ENCODE assay signal across 8 cellular contexts in the genomic region with DNA sequence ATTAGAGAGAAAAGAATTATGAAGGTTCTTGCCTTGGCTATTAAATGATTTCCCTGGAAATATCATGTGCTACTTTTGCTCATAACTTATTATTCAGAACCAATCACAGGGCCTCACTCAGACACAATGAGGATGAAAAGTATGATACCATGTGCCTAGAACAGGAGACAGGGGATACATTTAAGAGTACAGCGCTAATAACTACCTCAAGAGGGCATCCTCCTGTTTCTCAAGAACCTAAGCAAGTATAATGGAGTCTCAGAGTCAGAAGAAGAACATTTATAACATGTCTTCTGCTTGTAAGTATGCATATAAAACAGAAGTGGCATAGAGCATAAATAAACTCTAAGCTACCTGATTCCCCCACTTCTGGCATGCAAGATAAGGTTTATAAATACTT.
DNase-seq lines count a peak whose midpoint lies in the region; FAIRE-seq and TF ChIP-seq lines count a peak whose summit lies in the region.

No MANE protein-coding gene starts in this region.

- H4K20me1 ChIP-seq in endothelial cell of umbilical vein (replicated peaks; ENCODE audit: control insufficient read depth, extremely low read depth, insufficient read depth, low read length): no peaks in the 10 kb centered on the region

- no peaks in the 10 kb centered on the region for H3K36me3 Mint-ChIP-seq in activated T-helper 2 cell treated with anti-CD3 and anti-CD28 coated beads, Interferon-gamma antibody, Interleukin-2, Interleukin-4, amounts not matched to agents 10 μg/mL and 5 μg/mL and 100 μg/mL, durations not matched to agents 14 hours and 24 hours and 36 hours (ENCODE audit: low read depth)

- DNase-seq in NCI-H69 (lab: John Stamatoyannopoulos, UW) (peak; percentile 1), endothelial cell of umbilical vein (ENCODE audit: low read depth, low spot score) (peak; percentile 53), BE2C (no peak), transverse colon (no peak)
- DNase-seq in activated T-helper 2 cell treated with anti-CD3 and anti-CD28 coated beads, Interferon-gamma antibody, Interleukin-2, Interleukin-4, amounts not matched to agents 10 μg/mL and 5 μg/mL and 100 μg/mL, durations not matched to agents 14 hours and 24 hours and 36 hours (ENCODE audit: low spot score): no peak
- no peak for DNase-seq in stimulated activated naive CD4-positive, alpha-beta T cell treated with Interleukin-2 at 50 U/mL for 16 hours (lab: John Stamatoyannopoulos, UW)

- in situ Hi-C loops in transverse colon (cut with MboI; ENCODE audit: low pct_ligation_motif_present in 1 of 4, low pct_unique_long_range_greater_than_20kb in 1 of 4, low sequenced_read_pairs in 3 of 4): loop anchor here in 1 of 4 donors (25.0 kb wide), 1 partner anchor 358 kb away; no protein-coding TSS in a partner anchor

- H3K9ac ChIP-seq in endothelial cell of umbilical vein (replicated peaks; ENCODE audit: extremely low read depth, insufficient read depth, low read length) (no peak overlapping the region), parathyroid adenoma (no peak overlapping the region)

- no peak overlapping the region for H3K4me2 ChIP-seq in endothelial cell of umbilical vein (ENCODE audit: insufficient read depth, low read length)
- H3K4me2 ChIP-seq in parathyroid adenoma (ENCODE audit: low read length): no peak overlapping the region

- H3K4me3 ChIP-seq in endothelial cell of umbilical vein (replicated peaks in 1 of 3; ENCODE audit: insufficient read depth in 1 of 3, low read depth in 1 of 3, low read length in 3 of 3): no peak overlapping the region
- no peak overlapping the region for H3K4me3 ChIP-seq in parathyroid adenoma (ENCODE audit: low read depth, low read length)
- no peak overlapping the region for H3K4me3 ChIP-seq in BE2C (ENCODE audit: low read depth, low read length)
- no peak overlapping the region for H3K4me3 ChIP-seq in transverse colon

- intact Hi-C loops in endothelial cell of umbilical vein (cut with micrococcal nuclease): loop anchor here (1.0 kb wide), 1 partner anchor 369 kb away; no protein-coding TSS in a partner anchor
- intact Hi-C loops in activated T-helper 2 cell treated with anti-CD3 and anti-CD28 coated beads, Interferon-gamma antibody, Interleukin-2, Interleukin-4, amounts not matched to agents 10 μg/mL and 5 μg/mL and 100 μg/mL, durations not matched to agents 14 hours and 24 hours and 36 hours (cut with micrococcal nuclease): no loop called here
- intact Hi-C loops in transverse colon (cut with DNase I; ENCODE audit: low total_unique reads): no loop called here

- no peaks in the 10 kb centered on the region for H3K36me3 ChIP-seq in endothelial cell of umbilical vein (ENCODE audit: control insufficient read depth in 2 of 2, extremely low read depth in 1 of 2, insufficient read depth in 2 of 2, low read length in 2 of 2)
- H3K36me3 ChIP-seq in parathyroid adenoma (ENCODE audit: control insufficient read depth, insufficient read depth, low read length): no peaks in the 10 kb centered on the region
- H3K36me3 ChIP-seq in BE2C: no peaks in the 10 kb centered on the region
- no peaks in the 10 kb centered on the region for H3K36me3 ChIP-seq in transverse colon

- no peaks in the 10 kb centered on the region for H3K9me1 ChIP-seq in endothelial cell of umbilical vein (replicated peaks; ENCODE audit: control insufficient read depth, extremely low read depth, insufficient read depth, low read length)

- no peaks in the 10 kb centered on the region for H3K27me3 ChIP-seq in endothelial cell of umbilical vein (ENCODE audit: control insufficient read depth in 2 of 2, insufficient read depth in 2 of 2, low read length in 2 of 2)
- no peaks in the 10 kb centered on the region for H3K27me3 ChIP-seq in parathyroid adenoma (ENCODE audit: control insufficient read depth, insufficient read depth, low read length)
- no peaks in the 10 kb centered on the region for H3K27me3 ChIP-seq in BE2C
- no peaks in the 10 kb centered on the region for H3K27me3 ChIP-seq in transverse colon

- no peak overlapping the region for H3K4me3 Mint-ChIP-seq in activated T-helper 2 cell treated with anti-CD3 and anti-CD28 coated beads, Interferon-gamma antibody, Interleukin-2, Interleukin-4, amounts not matched to agents 10 μg/mL and 5 μg/mL and 100 μg/mL, durations not matched to agents 14 hours and 24 hours and 36 hours (ENCODE audit: low read depth)

- H3K4me1 Mint-ChIP-seq in activated T-helper 2 cell treated with anti-CD3 and anti-CD28 coated beads, Interferon-gamma antibody, Interleukin-2, Interleukin-4, amounts not matched to agents 10 μg/mL and 5 μg/mL and 100 μg/mL, durations not matched to agents 14 hours and 24 hours and 36 hours (ENCODE audit: low read depth): no peaks in the 10 kb centered on the region

- no peak overlapping the region for H3K27ac Mint-ChIP-seq in activated T-helper 2 cell treated with anti-CD3 and anti-CD28 coated beads, Interferon-gamma antibody, Interleukin-2, Interleukin-4, amounts not matched to agents 10 μg/mL and 5 μg/mL and 100 μg/mL, durations not matched to agents 14 hours and 24 hours and 36 hours

- no TSS peak for BruUV-seq in endothelial cell of umbilical vein (replicated peaks; lab: Mats Ljungman, UMichigan)

- H3K9me3 Mint-ChIP-seq in activated T-helper 2 cell treated with anti-CD3 and anti-CD28 coated beads, Interferon-gamma antibody, Interleukin-2, Interleukin-4, amounts not matched to agents 10 μg/mL and 5 μg/mL and 100 μg/mL, durations not matched to agents 14 hours and 24 hours and 36 hours: no peaks in the 10 kb centered on the region

- FAIRE-seq in endothelial cell of umbilical vein (lab: Jason Lieb, UNC): peak; percentile 4

- dilution Hi-C loops in endothelial cell of umbilical vein (cut with MboI; ENCODE audit: extremely low pct_ligation_motif_present, low sequenced_read_pairs): no loop called here

- H3K9me3 ChIP-seq in endothelial cell of umbilical vein (replicated peaks; ENCODE audit: control insufficient read depth, insufficient read depth, low read length): no peaks in the 10 kb centered on the region
- H3K9me3 ChIP-seq in parathyroid adenoma (ENCODE audit: control insufficient read depth, low read length): no peaks in the 10 kb centered on the region
- H3K9me3 ChIP-seq in BE2C: no peaks in the 10 kb centered on the region; the same call in 1 of the 2 replicates
- H3K9me3 ChIP-seq in transverse colon: no peaks in the 10 kb centered on the region

- H2AFZ ChIP-seq in endothelial cell of umbilical vein (ENCODE audit: low read depth, low read length) (no peak overlapping the region), parathyroid adenoma (no peak overlapping the region)

- H3K27ac ChIP-seq in endothelial cell of umbilical vein (ENCODE audit: insufficient read depth, low read depth, low read length) (no peak overlapping the region), parathyroid adenoma (no peak overlapping the region), transverse colon (no peak overlapping the region)

- TF ChIP-seq EP300 in transverse colon (IDR thresholded peaks at IDR 0.05; ENCODE audit: low read depth): no peak

- no peak for TF ChIP-seq POLR2A in endothelial cell of umbilical vein (IDR thresholded peaks at IDR 0.05; ENCODE audit: low read depth, low read length)
- no peak for TF ChIP-seq POLR2A in transverse colon (IDR thresholded peaks at IDR 0.05)

- CTCF ChIA-PET in endothelial cell of umbilical vein (lab: Charles Lee): interaction anchor here (0.6 to 3.6 kb wide), 20 partner anchors 9 to 747 kb away, joined by 3 to 68 read pairs (median 4); a partner anchor contains a TSS

- WGBS in transverse colon (ENCODE audit: low coverage in 1 of 2), 2 donors: 54 to 100% methylated on average over 1 of the region's 1 CpG

- H3K27me3 Mint-ChIP-seq in activated T-helper 2 cell treated with anti-CD3 and anti-CD28 coated beads, Interferon-gamma antibody, Interleukin-2, Interleukin-4, amounts not matched to agents 10 μg/mL and 5 μg/mL and 100 μg/mL, durations not matched to agents 14 hours and 24 hours and 36 hours (ENCODE audit: low read depth): no peaks in the 10 kb centered on the region

- H3K4me1 ChIP-seq in endothelial cell of umbilical vein (ENCODE audit: control insufficient read depth, extremely low read depth, insufficient read depth, low read length): no peaks in the 10 kb centered on the region
- peaks cover 6% of the 10 kb centered on the region for H3K4me1 ChIP-seq in parathyroid adenoma
- no peaks in the 10 kb centered on the region for H3K4me1 ChIP-seq in BE2C
- no peaks in the 10 kb centered on the region for H3K4me1 ChIP-seq in transverse colon

- H3K79me2 ChIP-seq in endothelial cell of umbilical vein (ENCODE audit: control insufficient read depth, insufficient read depth, low read length): no peaks in the 10 kb centered on the region
- no peaks in the 10 kb centered on the region for H3K79me2 ChIP-seq in parathyroid adenoma

- TF ChIP-seq CTCF in GM12873 (IDR thresholded peaks at IDR 0.05; ENCODE audit: insufficient read depth, low read depth, low read length, missing control alignments): peak; percentile 22
- TF ChIP-seq CTCF in endothelial cell of umbilical vein (IDR thresholded peaks at IDR 0.05; ENCODE audit: extremely low read depth in 1 of 2, insufficient read depth in 1 of 2, low read depth in 1 of 2, low read length in 2 of 2): peak; percentile 18 to 50
- peak; percentile 33 for TF ChIP-seq CTCF in parathyroid adenoma (IDR thresholded peaks at IDR 0.05)
- TF ChIP-seq CTCF in BE2C (IDR thresholded peaks at IDR 0.05; ENCODE audit: low read depth, low read length): no peak
- peak in 2 of 5 experiments; percentile 22 to 31 for TF ChIP-seq CTCF in transverse colon (IDR thresholded peaks at IDR 0.05)

- POLR2A ChIA-PET in endothelial cell of umbilical vein (lab: Charles Lee): no interaction called here

TF ChIP-seq in endothelial cell of umbilical vein, 7 proteins besides CTCF, POLR2A, EP300 and RAD21:
- TF ChIP-seq MYC (IDR thresholded peaks at IDR 0.05; ENCODE audit: low read depth, low read length) (no peak), FOS (IDR thresholded peaks at IDR 0.05; ENCODE audit: borderline replicate concordance, insufficient read depth, low read length) (no peak), JUN (IDR thresholded peaks at IDR 0.05; ENCODE audit: borderline replicate concordance, insufficient read depth, insufficient read length, low read depth) (no peak), EZH2 (IDR thresholded peaks at IDR 0.05; ENCODE audit: borderline replicate concordance, low read depth, low read length, severe bottlenecking) (no peak), POLR2AphosphoS5 (IDR thresholded peaks at IDR 0.05; ENCODE audit: insufficient read depth, low read depth, low read length) (no peak), GATA2 (IDR thresholded peaks at IDR 0.05; ENCODE audit: insufficient read depth, insufficient read length, low read depth, low read length) (no peak)
- TF ChIP-seq, protein P1, sequence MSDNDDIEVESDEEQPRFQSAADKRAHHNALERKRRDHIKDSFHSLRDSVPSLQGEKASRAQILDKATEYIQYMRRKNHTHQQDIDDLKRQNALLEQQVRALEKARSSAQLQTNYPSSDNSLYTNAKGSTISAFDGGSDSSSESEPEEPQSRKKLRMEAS (IDR thresholded peaks at IDR 0.05; ENCODE audit: insufficient read depth, insufficient read length): no peak
TF ChIP-seq in endothelial cell of umbilical vein: peak in this region for 0.

Comparison
In these comparisons a context has a peak if more than half of its experiments do, and no peak if none do; other contexts are left out.
1. DNase-seq: peak in NCI-H69 (single experiment) and endothelial cell of umbilical vein (single experiment); none in BE2C (single experiment), activated T-helper 2 cell treated with anti-CD3 and anti-CD28 coated beads, Interferon-gamma antibody, Interleukin-2, Interleukin-4, amounts not matched to agents 10 μg/mL and 5 μg/mL and 100 μg/mL, durations not matched to agents 14 hours and 24 hours and 36 hours (single experiment), stimulated activated naive CD4-positive, alpha-beta T cell treated with Interleukin-2 at 50 U/mL for 16 hours (single experiment) and transverse colon (single experiment).